Comparison of ENCODE assay signal across 13 cellular contexts in genomic region chr17:78124836-78125137, GRCh38. TPM values are rescaled to one million over a fixed set of nuclear protein-coding genes. Genes with fewer than 3 reads are reported as not detected.
A peak's percentile ranks its signal among the peaks of the same experiment; 100 is the strongest.
DNase-seq lines count a peak whose midpoint lies in the region; ATAC-seq and TF ChIP-seq lines count a peak whose summit lies in the region.
"Had no signal": no experiment of that assay in that cellular context is flagged by ENCODE, and none has a peak within 500 bp of the region (broad histone marks: within the 10 kb centered on the region; RNA-seq: fewer than 3 reads in every experiment).

No MANE protein-coding gene starts in this region.

- H3K27ac Mint-ChIP-seq in activated CD4-positive, alpha-beta memory T cell treated with anti-CD3 and anti-CD28 coated beads for 36 hours: peak overlapping the region; percentile 38

- CTCF ChIA-PET in activated CD4-positive, alpha-beta memory T cell treated with anti-CD3 and anti-CD28 coated beads for 36 hours (lab: Charles Lee): interaction anchor here (1.0 to 11.2 kb wide), 5 partner anchors 11 to 105 kb away, joined by 4 to 99 read pairs (median 7); no protein-coding TSS in a partner anchor

- H3K4me3 Mint-ChIP-seq in activated CD4-positive, alpha-beta memory T cell treated with anti-CD3 and anti-CD28 coated beads for 36 hours: peak overlapping the region; percentile 91

- H3K4me1 ChIP-seq in heart right ventricle (peaks cover 31 to 82% (median 56%) of the 10 kb centered on the region in 9 donors), left lung (peaks cover 24 to 80% of the 10 kb centered on the region in 2 donors), transverse colon (peaks cover 6 to 55% (median 36%) of the 10 kb centered on the region in 4 donors)

- in situ Hi-C loops in transverse colon (cut with MboI; ENCODE audit: low pct_ligation_motif_present in 1 of 4, low pct_unique_long_range_greater_than_20kb in 1 of 4, low sequenced_read_pairs in 3 of 4): no loop called here

- 76% methylated on average over 12 of the region's 12 CpGs for WGBS in heart right ventricle, 2 donors
- WGBS in transverse colon (ENCODE audit: low coverage in 1 of 2), 2 donors: 70% methylated on average over 10 of the region's 12 CpGs; no CpG with 5 or more reads in 1 of the 2 donors

- intact Hi-C loops in heart right ventricle (cut with DNase I) (loop anchor here in 5 of 10 donors (5.0 kb wide), 3 partner anchors 48 to 123 kb away; no protein-coding TSS in a partner anchor), Right ventricle myocardium inferior (cut with DNase I) (loop anchor here (5.0 kb wide), 1 partner anchor 48 kb away; no protein-coding TSS in a partner anchor), left lung (cut with DNase I) (no loop called here), transverse colon (cut with DNase I; ENCODE audit: low total_unique reads) (no loop called here)
- intact Hi-C loops in activated CD4-positive, alpha-beta memory T cell treated with anti-CD3 and anti-CD28 coated beads for 36 hours (cut with micrococcal nuclease): no loop called here

- H3K27ac ChIP-seq in heart right ventricle (peak overlapping the region in 9 of 10 donors; percentile 89 to 98 (median 96)), left lung (peak overlapping the region; percentile 8 to 93), transverse colon (peak overlapping the region; percentile 88 to 91 (median 90))

- TF ChIP-seq POLR2A in transverse colon (IDR thresholded peaks at IDR 0.05): no peak

- DNase-seq in heart right ventricle (no peak), Right ventricle myocardium inferior (ENCODE audit: missing footprints) (no peak), left lung (no peak), transverse colon (no peak), NCI-H146 (lab: John Stamatoyannopoulos, UW) (no peak), LoVo (ENCODE audit: low spot score) (no peak)
- DNase-seq in activated CD4-positive, alpha-beta memory T cell treated with anti-CD3 and anti-CD28 coated beads for 36 hours: no peak
- DNase-seq: NCI-H345 had no signal

- H3K4me3 ChIP-seq in heart right ventricle (peak overlapping the region in 7 of 10 donors; percentile 12 to 97 (median 36)), left lung (no peak overlapping the region), transverse colon (peak overlapping the region in 1 of 4 donors; percentile 6)
- H3K4me3 ChIP-seq: smooth muscle cell had no signal

- H3K9me3 ChIP-seq in heart right ventricle (no peaks in the 10 kb centered on the region), left lung (no peaks in the 10 kb centered on the region), transverse colon (no peaks in the 10 kb centered on the region)

- H3K36me3 Mint-ChIP-seq in activated CD4-positive, alpha-beta memory T cell treated with anti-CD3 and anti-CD28 coated beads for 36 hours: peaks cover 57% of the 10 kb centered on the region

- TF ChIP-seq CTCF in heart right ventricle (IDR thresholded peaks at IDR 0.05) (no peak), left lung (IDR thresholded peaks at IDR 0.05) (no peak), transverse colon (IDR thresholded peaks at IDR 0.05) (no peak)

- H3K27me3 ChIP-seq in heart right ventricle: no peaks in the 10 kb centered on the region
- no peaks in the 10 kb centered on the region for H3K27me3 ChIP-seq in left lung
- no peaks in the 10 kb centered on the region for H3K27me3 ChIP-seq in transverse colon

- TF ChIP-seq EP300 in transverse colon (IDR thresholded peaks at IDR 0.05; ENCODE audit: low read depth): no peak

- no peaks in the 10 kb centered on the region for H3K27me3 Mint-ChIP-seq in activated CD4-positive, alpha-beta memory T cell treated with anti-CD3 and anti-CD28 coated beads for 36 hours

- H3K36me3 ChIP-seq in heart right ventricle (peaks cover 0 to 70% (median 35%) of the 10 kb centered on the region in 9 donors), left lung (peaks cover 0 to 69% of the 10 kb centered on the region in 2 donors), transverse colon (peaks cover 0 to 3% (median 0%) of the 10 kb centered on the region in 4 donors)

- H3K4me1 Mint-ChIP-seq in activated CD4-positive, alpha-beta memory T cell treated with anti-CD3 and anti-CD28 coated beads for 36 hours (ENCODE audit: low read depth): peaks cover 63% of the 10 kb centered on the region

- POLR2A ChIA-PET in activated CD4-positive, alpha-beta memory T cell treated with anti-CD3 and anti-CD28 coated beads for 36 hours (lab: Charles Lee): interaction anchor here (0.6 to 1.6 kb wide), 6 partner anchors 9 to 130 kb away, joined by 3 to 7 read pairs (median 4); partner anchors contain the start of gene SYNGR2

- ATAC-seq in heart right ventricle (no peak), Right ventricle myocardium inferior (no peak), left lung (no peak), GM19397 (IDR thresholded peaks at IDR 0.05; ENCODE audit: unreplicated experiment) (no peak)

- no peaks in the 10 kb centered on the region for H3K9me3 Mint-ChIP-seq in activated CD4-positive, alpha-beta memory T cell treated with anti-CD3 and anti-CD28 coated beads for 36 hours

RNA-seq across cellular contexts. Expression of gene TMC6, which starts 3.8 kb away (rescaled TPM):
- total RNA-seq in heart right ventricle: 100 to 1,000 TPM in 1 of 10 donors, 10 to 100 TPM in 9; 42.3 to 109 (median 69.1) TPM
- polyA plus RNA-seq in heart right ventricle: 10 to 100 TPM; 22.8 to 86.0 TPM
- 77.0 TPM for total RNA-seq in Right ventricle myocardium inferior
- 100 to 1,000 TPM; 157 to 162 TPM for total RNA-seq in activated CD4-positive, alpha-beta memory T cell treated with anti-CD3 and anti-CD28 coated beads for 36 hours
- total RNA-seq in left lung: 100 to 1,000 TPM; 149 to 152 TPM
- total RNA-seq in transverse colon: 100 to 1,000 TPM in 1 of 4 donors, 10 to 100 TPM in 3; 39.7 to 181 (median 68.0) TPM

RNA-seq across cellular contexts. Expression of gene TMC8, which starts 5.8 kb away (rescaled TPM):
- 10 to 100 TPM in 1 of 10 donors, 1 to 10 TPM in 8, under 1 TPM in 1; 0.85 to 11.2 (median 2.1) TPM for total RNA-seq in heart right ventricle
- 1 to 10 TPM in 1 of 2 donors, under 1 TPM in 1; 0.96 to 3.7 TPM for polyA plus RNA-seq in heart right ventricle
- 4.3 TPM for total RNA-seq in Right ventricle myocardium inferior
- 100 to 1,000 TPM; 134 to 140 TPM for total RNA-seq in activated CD4-positive, alpha-beta memory T cell treated with anti-CD3 and anti-CD28 coated beads for 36 hours
- total RNA-seq in left lung: 10 to 100 TPM; 14.7 to 37.3 TPM
- 10 to 100 TPM in 2 of 4 donors, 1 to 10 TPM in 2; 1.2 to 40.8 (median 9.8) TPM for total RNA-seq in transverse colon
- total RNA-seq: MCF 10A had no signal

RNA-seq across cellular contexts. Expression of gene C17orf99, which starts 21.4 kb away (rescaled TPM):
- total RNA-seq in heart right ventricle (under 1 TPM in 1 of 10 donors, not detected in 9; 0.11 TPM), Right ventricle myocardium inferior (not detected), left lung (not detected), transverse colon (not detected)
- not detected for polyA plus RNA-seq in heart right ventricle
- not detected for total RNA-seq in activated CD4-positive, alpha-beta memory T cell treated with anti-CD3 and anti-CD28 coated beads for 36 hours
- total RNA-seq: chondrocyte, G401, MCF 10A, smooth muscle cell had no signal

RNA-seq across cellular contexts. Expression of gene SYNGR2, which starts 43.6 kb away (rescaled TPM):
- total RNA-seq in heart right ventricle (100 to 1,000 TPM; 102 to 184 (median 116) TPM), Right ventricle myocardium inferior (120 TPM), left lung (100 to 1,000 TPM; 192 to 227 TPM), transverse colon (100 to 1,000 TPM; 102 to 121 (median 106) TPM)
- 100 to 1,000 TPM in 1 of 2 donors, 10 to 100 TPM in 1; 92.8 to 200 TPM for polyA plus RNA-seq in heart right ventricle
- 10 to 100 TPM; 79.2 to 87.7 TPM for total RNA-seq in activated CD4-positive, alpha-beta memory T cell treated with anti-CD3 and anti-CD28 coated beads for 36 hours

Comparison
In these comparisons a context has a peak if more than half of its experiments do, and no peak if none do; other contexts are left out.
1. H3K4me3 ChIP-seq: peak in heart right ventricle (7 of 10); none in left lung (0 of 2).
2. Peak in every context shown above with its lines, with median percentiles within 50 percentile points of each other: H3K27ac ChIP-seq.